In the genomic region with DNA sequence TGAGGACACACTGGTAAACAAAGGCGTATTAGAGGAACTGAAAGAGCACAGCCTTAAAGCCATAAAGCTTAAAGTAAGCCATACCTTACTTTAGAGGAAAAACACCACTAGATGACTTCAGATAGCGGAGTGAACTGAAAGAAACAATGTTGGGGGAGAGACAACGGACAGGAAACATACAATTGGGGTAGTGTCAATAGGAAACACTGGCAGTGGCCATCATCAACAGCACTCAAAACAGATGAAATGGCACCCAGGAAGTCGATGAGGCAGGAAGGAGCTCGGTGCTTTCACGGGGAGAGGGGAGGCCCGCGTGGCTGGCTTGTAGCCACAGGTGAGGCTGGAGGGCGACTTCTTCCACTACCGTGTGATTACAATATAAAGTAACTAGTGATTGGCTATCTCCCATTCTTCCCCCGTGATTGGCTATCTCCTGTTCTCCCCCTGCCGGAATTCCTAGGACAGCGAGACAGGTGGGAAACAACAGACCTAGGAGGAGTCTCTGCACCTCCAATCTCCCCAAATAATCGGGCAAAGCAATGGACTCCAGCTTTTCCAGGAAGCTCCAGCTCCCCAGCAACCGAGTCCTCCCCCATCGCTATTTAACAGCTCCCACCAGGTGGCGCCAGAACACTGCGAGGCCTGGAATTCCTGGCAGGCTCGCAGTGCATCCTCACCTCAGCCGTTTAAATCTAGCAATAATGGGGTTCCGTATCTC, we compare ENCODE assay signal across 8 cellular contexts. TPM values are rescaled to one million over a fixed set of nuclear protein-coding genes. Genes with fewer than 3 reads are reported as not detected.
DNase-seq lines count a peak whose midpoint lies in the region; ATAC-seq and TF ChIP-seq lines count a peak whose summit lies in the region.

No MANE protein-coding gene starts in this region.

- DNase-seq in GF-D8 (lab: John Stamatoyannopoulos, UW) (peak; percentile 42), H9 (peak; percentile 90), MM.1S (peak; percentile 87), SKM-1 (lab: John Stamatoyannopoulos, UW; ENCODE audit: unreplicated experiment) (peak; percentile 49), heart right ventricle (peak; percentile 55 to 67), progenitor cell of endocrine pancreas (ENCODE audit: low spot score, unreplicated experiment) (peak; percentile 81), uterus (peak; percentile 18 to 22)
- peak; percentile 72 for DNase-seq in activated naive CD8-positive, alpha-beta T cell treated with anti-CD3 and anti-CD28 coated beads for 36 hours

- H3T11ph ChIP-seq in H9 (ENCODE audit: low read length): no peak overlapping the region

- H3K56ac ChIP-seq in H9 (ENCODE audit: insufficient read length, low read depth, low read length): no peak overlapping the region

- H3K4me3 Mint-ChIP-seq in H9: peak overlapping the region in 1 of 2 experiments; percentile 64; a peak in 2 of 5 replicates
- H3K4me3 Mint-ChIP-seq in activated naive CD8-positive, alpha-beta T cell treated with anti-CD3 and anti-CD28 coated beads for 36 hours: peak overlapping the region; percentile 76
- H3K4me3 Mint-ChIP-seq in progenitor cell of endocrine pancreas (ENCODE audit: low read depth): peak overlapping the region; percentile 61

- no peak overlapping the region for H2BK20ac ChIP-seq in H9 (ENCODE audit: low read depth, low read length, poor library complexity, severe bottlenecking)

- H4K8ac ChIP-seq in H9 (replicated peaks; ENCODE audit: insufficient read length, low read depth, low read length): no peak overlapping the region

- H3K27me3 Mint-ChIP-seq in H9 (ENCODE audit: low read depth) (peaks cover 14% of the 10 kb centered on the region; the same call in 1 of the 2 replicates), progenitor cell of endocrine pancreas (peaks cover 8% of the 10 kb centered on the region)
- no peaks in the 10 kb centered on the region for H3K27me3 Mint-ChIP-seq in activated naive CD8-positive, alpha-beta T cell treated with anti-CD3 and anti-CD28 coated beads for 36 hours

- H3K27ac Mint-ChIP-seq in H9 (peak overlapping the region in 1 of 3 experiments; percentile 87; a peak in 1 of 7 replicates), progenitor cell of endocrine pancreas (no peak overlapping the region)
- H3K27ac Mint-ChIP-seq in activated naive CD8-positive, alpha-beta T cell treated with anti-CD3 and anti-CD28 coated beads for 36 hours: peak overlapping the region; percentile 79

- no peak overlapping the region for H2BK5ac ChIP-seq in H9 (ENCODE audit: insufficient read length, low read length)

- H3F3A ChIP-seq in MM.1S (ENCODE audit: insufficient read depth, low read length): peaks cover 16% of the 10 kb centered on the region

- H3K4ac ChIP-seq in H9 (ENCODE audit: low read depth, low read length): no peak overlapping the region

- no CpG with 5 or more reads among the region's 21 CpGs for WGBS in H9 (ENCODE audit: extremely low coverage, insufficient read length, low lambda C conversion rate)
- WGBS in heart right ventricle, 2 donors: 17% methylated on average over 21 of the region's 21 CpGs

- H4K20me1 ChIP-seq in H9 (ENCODE audit: control insufficient read depth, insufficient read depth, insufficient read length): no peaks in the 10 kb centered on the region
- no peaks in the 10 kb centered on the region for H4K20me1 ChIP-seq in MM.1S (ENCODE audit: insufficient read depth, low read length)

- H3K4me1 Mint-ChIP-seq in H9 (peaks cover 8 to 14% of the 10 kb centered on the region in 2 experiments), progenitor cell of endocrine pancreas (ENCODE audit: low read depth) (peaks cover 2% of the 10 kb centered on the region)
- H3K4me1 Mint-ChIP-seq in activated naive CD8-positive, alpha-beta T cell treated with anti-CD3 and anti-CD28 coated beads for 36 hours: peaks cover 14% of the 10 kb centered on the region

- H2BK15ac ChIP-seq in H9 (ENCODE audit: low read depth, low read length): no peak overlapping the region

- H3K27me3 ChIP-seq in H9 (ENCODE audit: insufficient read depth, low read length) (no peaks in the 10 kb centered on the region), MM.1S (replicated peaks; ENCODE audit: insufficient read depth, low read length) (no peaks in the 10 kb centered on the region), heart right ventricle (no peaks in the 10 kb centered on the region), uterus (no peaks in the 10 kb centered on the region)

- peak; percentile 98 for TF ChIP-seq CTCF in H9 (conservative IDR thresholded peaks at IDR 0.05)
- peak; percentile 100 for TF ChIP-seq CTCF in MM.1S (IDR thresholded peaks at IDR 0.05; ENCODE audit: low read length)
- peak; percentile 26 to 89 (median 74) for TF ChIP-seq CTCF in heart right ventricle (IDR thresholded peaks at IDR 0.05)
- TF ChIP-seq CTCF in progenitor cell of endocrine pancreas (IDR thresholded peaks at IDR 0.05; ENCODE audit: unreplicated experiment): peak; percentile 96
- peak in 3 of 4 experiments; percentile 22 to 32 (median 28) for TF ChIP-seq CTCF in uterus (IDR thresholded peaks at IDR 0.05)

- H3K23me2 ChIP-seq in H9 (ENCODE audit: insufficient read length, low read depth, low read length, poor library complexity, severe bottlenecking): no peaks in the 10 kb centered on the region

- H3K9me3 ChIP-seq in H9 (ENCODE audit: control insufficient read depth, low read depth, low read length): peaks cover 6% of the 10 kb centered on the region
- no peaks in the 10 kb centered on the region for H3K9me3 ChIP-seq in MM.1S (replicated peaks; ENCODE audit: insufficient read depth, low read length)
- H3K9me3 ChIP-seq in heart right ventricle: peaks cover 0 to 4% (median 0%) of the 10 kb centered on the region in 11 donors
- H3K9me3 ChIP-seq in uterus: no peaks in the 10 kb centered on the region

- no peak overlapping the region for H4K5ac ChIP-seq in H9 (ENCODE audit: insufficient read length, low read depth, low read length)

- no peak overlapping the region for H2BK120ac ChIP-seq in H9 (ENCODE audit: low read depth, low read length, poor library complexity, severe bottlenecking)

- H3K27ac ChIP-seq in H9 (ENCODE audit: insufficient read length, low read depth, low read length) (no peak overlapping the region), MM.1S (ENCODE audit: low read length) (peak overlapping the region; percentile 69), heart right ventricle (peak overlapping the region in 1 of 10 donors; percentile 66), uterus (no peak overlapping the region)

- no peak overlapping the region for H2AK5ac ChIP-seq in H9 (ENCODE audit: insufficient read length, low read length)

- H3K14ac ChIP-seq in H9 (ENCODE audit: insufficient read depth, low read length): no peak overlapping the region

- no peaks in the 10 kb centered on the region; a peak in 1 of 7 replicates for H3K36me3 Mint-ChIP-seq in H9 (ENCODE audit: insufficient read depth in 1 of 3, low read depth in 3 of 3)
- no peaks in the 10 kb centered on the region for H3K36me3 Mint-ChIP-seq in activated naive CD8-positive, alpha-beta T cell treated with anti-CD3 and anti-CD28 coated beads for 36 hours
- no peaks in the 10 kb centered on the region for H3K36me3 Mint-ChIP-seq in progenitor cell of endocrine pancreas (ENCODE audit: insufficient read depth)

- H3K4me1 ChIP-seq in H9 (ENCODE audit: insufficient read depth, low read length) (no peaks in the 10 kb centered on the region), MM.1S (ENCODE audit: low read length) (peaks cover 13% of the 10 kb centered on the region), heart right ventricle (peaks cover 0 to 5% (median 0%) of the 10 kb centered on the region in 9 donors), uterus (no peaks in the 10 kb centered on the region)

- H2AFZ ChIP-seq in H9 (ENCODE audit: low read length) (peak overlapping the region; percentile 60), MM.1S (ENCODE audit: low read length) (peak overlapping the region; percentile 85)

- no peak for TF ChIP-seq POLR2A in uterus (IDR thresholded peaks at IDR 0.05)

- peak overlapping the region; percentile 56 for H3K18ac ChIP-seq in H9 (ENCODE audit: insufficient read length, low read depth, low read length)

- ATAC-seq in heart right ventricle: peak in 7 of 8 donors; percentile 45 to 76 (median 71)

- H3K9ac ChIP-seq in H9 (ENCODE audit: extremely low read depth, insufficient read length, low read length) (no peak overlapping the region), MM.1S (ENCODE audit: low read length) (peak overlapping the region; percentile 60)

- H3K23ac ChIP-seq in H9 (ENCODE audit: insufficient read length, low read depth, low read length): no peak overlapping the region

- H3K4me3 ChIP-seq in MM.1S (ENCODE audit: low read length) (peak overlapping the region; percentile 73), heart right ventricle (peak overlapping the region in 7 of 10 donors; percentile 5 to 43 (median 27)), uterus (no peak overlapping the region)

- H3K79me1 ChIP-seq in H9 (ENCODE audit: insufficient read depth, low read depth, low read length, poor library complexity, severe bottlenecking): no peaks in the 10 kb centered on the region

- H2BK12ac ChIP-seq in H9 (ENCODE audit: insufficient read length, low read depth, low read length): no peak overlapping the region

- H3K79me2 ChIP-seq in H9 (ENCODE audit: insufficient read depth, low read length) (no peaks in the 10 kb centered on the region), MM.1S (ENCODE audit: low read length) (no peaks in the 10 kb centered on the region)

- H4K91ac ChIP-seq in H9 (ENCODE audit: insufficient read length, low read depth, low read length): no peak overlapping the region

- intact Hi-C loops in heart right ventricle (cut with DNase I): loop anchor here in 7 of 10 donors (5.0 to 10.0 kb wide), 2 partner anchors 209 to 211 kb away; no protein-coding TSS in a partner anchor
- intact Hi-C loops in uterus (cut with DNase I; ENCODE audit: low total_unique reads): no loop called here

- H3K36me3 ChIP-seq in MM.1S (replicated peaks; ENCODE audit: insufficient read depth, low read length) (no peaks in the 10 kb centered on the region), heart right ventricle (no peaks in the 10 kb centered on the region), uterus (no peaks in the 10 kb centered on the region)

- H3K9me3 Mint-ChIP-seq in H9 (no peaks in the 10 kb centered on the region; a peak in 1 of 5 replicates), progenitor cell of endocrine pancreas (ENCODE audit: low read depth) (no peaks in the 10 kb centered on the region)
- H3K9me3 Mint-ChIP-seq in activated naive CD8-positive, alpha-beta T cell treated with anti-CD3 and anti-CD28 coated beads for 36 hours: no peaks in the 10 kb centered on the region

- no peaks in the 10 kb centered on the region for H3K9me2 ChIP-seq in MM.1S (replicated peaks; ENCODE audit: insufficient read depth, low read length)

- peak overlapping the region; percentile 39 for H3K4me2 ChIP-seq in H9 (ENCODE audit: insufficient read depth, insufficient read length, low read length)
- H3K4me2 ChIP-seq in MM.1S (ENCODE audit: low read depth, low read length): peak overlapping the region; percentile 77

RNA-seq across cellular contexts. Expression of gene TAS2R38, which starts 2.4 kb away (rescaled TPM):
- total RNA-seq in H9 (2021) (not detected in 2 replicates), heart right ventricle (not detected), progenitor cell of endocrine pancreas (not detected in 2 replicates), uterus (not detected)
- total RNA-seq in activated naive CD8-positive, alpha-beta T cell treated with anti-CD3 and anti-CD28 coated beads for 36 hours: not detected
- not detected for polyA plus RNA-seq in heart right ventricle

RNA-seq across cellular contexts. Expression of gene MGAM, which starts 19.7 kb away (rescaled TPM):
- 0.02 TPM in 1 of 2 replicates, not detected in the other for total RNA-seq in H9 (2021)
- total RNA-seq in activated naive CD8-positive, alpha-beta T cell treated with anti-CD3 and anti-CD28 coated beads for 36 hours: under 1 TPM; 0.04 to 0.08 TPM
- 1 to 10 TPM in 4 of 10 donors, under 1 TPM in 6; 0.21 to 3.1 (median 0.83) TPM for total RNA-seq in heart right ventricle
- polyA plus RNA-seq in heart right ventricle: under 1 TPM in 1 of 2 donors, not detected in 1; 0.07 TPM
- 2.0 and 2.5 TPM in 2 replicates for total RNA-seq in progenitor cell of endocrine pancreas
- 1 to 10 TPM in 2 of 4 donors, under 1 TPM in 2; 0.41 to 3.0 (median 1.9) TPM for total RNA-seq in uterus

RNA-seq across cellular contexts. Expression of gene CLEC5A, which starts 29.2 kb away (rescaled TPM):
- total RNA-seq in H9 (2021) (not detected in 2 replicates), heart right ventricle (1 to 10 TPM in 1 of 10 donors, under 1 TPM in 9; 0.09 to 2.1 (median 0.37) TPM), progenitor cell of endocrine pancreas (not detected in 2 replicates), uterus (1 to 10 TPM in 1 of 4 donors, under 1 TPM in 1, not detected in 2; 0.28 to 3.8 TPM)
- total RNA-seq in activated naive CD8-positive, alpha-beta T cell treated with anti-CD3 and anti-CD28 coated beads for 36 hours: not detected
- polyA plus RNA-seq in heart right ventricle: under 1 TPM; 0.37 to 0.88 TPM

RNA-seq across cellular contexts. Expression of gene OR9A4, which starts 59.8 kb away (rescaled TPM):
- total RNA-seq in H9 (2021) (not detected in 2 replicates), heart right ventricle (not detected), progenitor cell of endocrine pancreas (0.31 TPM in 1 of 2 replicates, not detected in the other), uterus (under 1 TPM in 2 of 4 donors, not detected in 2; 0.21 to 0.49 TPM)
- total RNA-seq in activated naive CD8-positive, alpha-beta T cell treated with anti-CD3 and anti-CD28 coated beads for 36 hours: not detected
- polyA plus RNA-seq in heart right ventricle: not detected

Comparison
In these comparisons a context has a peak if more than half of its experiments do, and no peak if none do; other contexts are left out.
1. DNase-seq: peak in every context shown above with its lines; median percentile 90 in H9; 87 in MM.1S; 81 in progenitor cell of endocrine pancreas; 72 in activated naive CD8-positive, alpha-beta T cell treated with anti-CD3 and anti-CD28 coated beads for 36 hours; 61 in heart right ventricle; 49 in SKM-1; 42 in GF-D8; 20 in uterus.
2. CTCF ChIP-seq: peak in every context shown above with its lines; median percentile 100 in MM.1S; 98 in H9; 96 in progenitor cell of endocrine pancreas; 74 in heart right ventricle; 28 in uterus.
3. H3K4me3 ChIP-seq: peak in MM.1S (single experiment) and heart right ventricle (7 of 10); none in uterus (0 of 2).